Comparison of ENCODE assay signal across 6 cellular contexts in genomic region chr6:26363882-26364825, GRCh38. TPM values are rescaled to one million over a fixed set of nuclear protein-coding genes. Genes with fewer than 3 reads are reported as not detected.
DNase-seq lines count a peak whose midpoint lies in the region; ATAC-seq and TF ChIP-seq lines count a peak whose summit lies in the region.

No MANE protein-coding gene starts in this region.

- intact Hi-C loops in spleen (cut with DNase I; ENCODE audit: low total_unique reads): no loop called here

- H3K9me3 ChIP-seq in MG63: no peaks in the 10 kb centered on the region
- H3K9me3 ChIP-seq in endocrine pancreas (ENCODE audit: control insufficient read depth, low read length): no peaks in the 10 kb centered on the region
- no peaks in the 10 kb centered on the region for H3K9me3 ChIP-seq in spleen

- 44 to 51% (median 46%) methylated on average over 6 of the region's 6 CpGs for WGBS in spleen, 5 donors

- peaks cover 7% of the 10 kb centered on the region for H3K4me1 ChIP-seq in endocrine pancreas (ENCODE audit: control insufficient read depth, insufficient read depth, low read length)
- H3K4me1 ChIP-seq in spleen: peaks cover 22 to 60% (median 40%) of the 10 kb centered on the region in 6 donors

- no peak for ATAC-seq in GM19452 (IDR thresholded peaks at IDR 0.05; ENCODE audit: unreplicated experiment)

- TF ChIP-seq POLR2A in spleen (IDR thresholded peaks at IDR 0.05): no peak

- peak overlapping the region; percentile 60 for H3K4me3 ChIP-seq in MG63
- peak overlapping the region; percentile 97 for H3K4me3 ChIP-seq in endocrine pancreas (ENCODE audit: control insufficient read depth, insufficient read depth, low read length)
- peak overlapping the region; percentile 36 to 88 (median 60) for H3K4me3 ChIP-seq in spleen

- H3K27me3 ChIP-seq in MG63 (no peaks in the 10 kb centered on the region), endocrine pancreas (ENCODE audit: control insufficient read depth, insufficient read depth, low read length) (no peaks in the 10 kb centered on the region), spleen (replicated peaks in 1 of 7) (peaks cover 0 to 5% (median 0%) of the 10 kb centered on the region in 7 donors)

- no peaks in the 10 kb centered on the region for H3K36me3 ChIP-seq in MG63
- H3K36me3 ChIP-seq in endocrine pancreas (ENCODE audit: control insufficient read depth, insufficient read depth, low read length): no peaks in the 10 kb centered on the region
- H3K36me3 ChIP-seq in spleen: peaks cover 0 to 11% (median 1%) of the 10 kb centered on the region in 6 donors

- DNase-seq in MG63 (no peak), spleen (no peak), NCI-H82 treated with DMSO at 0.1 percent for 48 hours (lab: John Stamatoyannopoulos, UW; ENCODE audit: unreplicated experiment) (no peak)
- DNase-seq in stimulated activated CD4-positive, alpha-beta T cell treated with anti-CD3 and anti-CD28 coated beads, Interleukin-12 subunit alpha, Interleukin-12 subunit beta, amount 100 ng/mL, for 4 hours: no peak

- peak overlapping the region; percentile 87 to 97 (median 94) for H3K27ac ChIP-seq in spleen

- no peak for TF ChIP-seq CTCF in spleen (IDR thresholded peaks at IDR 0.05 in 8 of 11, conservative IDR thresholded peaks at IDR 0.05 in 3 of 11)

- H3K9ac ChIP-seq in endocrine pancreas (ENCODE audit: control insufficient read depth, insufficient read depth, low read length): peak overlapping the region; percentile 7

RNA-seq across cellular contexts. Expression of gene BTN3A2, which starts 0.8 kb away (rescaled TPM):
- 0.99 and 2.1 TPM in 2 replicates for total RNA-seq in MG63 (2014; rRNA removed; shearing (Covaris generic); ENCODE audit: low replicate concordance)
- 100 to 1,000 TPM in 6 of 7 donors, 10 to 100 TPM in 1; 78.9 to 157 (median 136) TPM for total RNA-seq in spleen
- polyA plus RNA-seq in spleen: 10 to 100 TPM; 41.0 to 52.6 (median 42.4) TPM

RNA-seq across cellular contexts. Expression of gene BTN2A2, which starts 18.8 kb away (rescaled TPM):
- 3.2 and 3.8 TPM in 2 replicates for total RNA-seq in MG63 (2014; rRNA removed; shearing (Covaris generic); ENCODE audit: low replicate concordance)
- total RNA-seq in spleen: 10 to 100 TPM; 21.1 to 41.0 (median 38.1) TPM
- 10 to 100 TPM; 13.3 to 15.9 (median 15.0) TPM for polyA plus RNA-seq in spleen

RNA-seq across cellular contexts. Expression of gene BTN3A1, which starts 37.9 kb away (rescaled TPM):
- total RNA-seq in MG63 (2014; rRNA removed; shearing (Covaris generic); ENCODE audit: low replicate concordance): 11.2 and 11.3 TPM in 2 replicates
- total RNA-seq in spleen: 100 to 1,000 TPM in 6 of 7 donors, 10 to 100 TPM in 1; 90.1 to 142 (median 109) TPM
- polyA plus RNA-seq in spleen: 10 to 100 TPM; 25.1 to 40.4 (median 34.1) TPM

Comparison
In these comparisons a context has a peak if more than half of its experiments do, and no peak if none do; other contexts are left out.
1. RNA of gene BTN3A2, which starts 0.8 kb away (total RNA-seq): 78.9 to 157 TPM in spleen; 0.99 to 2.1 TPM in MG63; every median in the first group is over 10 times any median in the second.
2. Peak in every context shown above with its lines, with median percentiles within 50 percentile points of each other: H3K4me3 ChIP-seq.